ENCODE assay signal across 19 cellular contexts in genomic region chr7:156578578-156578940, GRCh38.
"Had no signal": no experiment of that assay in that cellular context is flagged by ENCODE, and none has a peak within 500 bp of the region (broad histone marks: within the 10 kb centered on the region; RNA-seq: fewer than 3 reads in every experiment).

No MANE protein-coding gene starts in this region.

- ATAC-seq: activated CD8-positive, alpha-beta memory T cell treated with anti-CD3 and anti-CD28 coated beads, Interleukin-2, amount 10 ng/mL, durations not matched to agents 7 days and 5 days; mucosa of descending colon; naive thymus-derived CD8-positive, alpha-beta T cell; stimulated activated memory B cell treated with anti-CD40 and anti-IgM and Interleukin-4, amounts not matched to agents 10 μg/mL and 1 μg/mL and 100 μg/mL, for 72 hours; T-cell had no signal

- H3K4me1 Mint-ChIP-seq: immature natural killer cell; stimulated activated memory B cell treated with anti-CD40 and anti-IgM and Interleukin-4, amounts not matched to agents 10 μg/mL and 1 μg/mL and 100 μg/mL, for 72 hours; T-cell had no signal

- H3K36me3 Mint-ChIP-seq: activated CD8-positive, alpha-beta memory T cell treated with anti-CD3 and anti-CD28 coated beads, Interleukin-2, amount 10 ng/mL, durations not matched to agents 7 days and 5 days; immature natural killer cell; T-cell had no signal

- H3K36me3 ChIP-seq: esophagus muscularis mucosa had no signal

- H3K4me3 ChIP-seq: esophagus muscularis mucosa, mucosa of descending colon had no signal

- FAIRE-seq: astrocyte, bronchial epithelial cell, endometrium had no signal

- H3K9me3 Mint-ChIP-seq: activated naive CD4-positive, alpha-beta T cell treated with anti-CD3 and anti-CD28 coated beads for 36 hours; T-cell had no signal

- H3K4me1 ChIP-seq: esophagus muscularis mucosa had no signal

- H3K9ac ChIP-seq: SK-N-SH had no signal

- H3K4me3 Mint-ChIP-seq: activated CD8-positive, alpha-beta memory T cell treated with anti-CD3 and anti-CD28 coated beads, Interleukin-2, amount 10 ng/mL, durations not matched to agents 7 days and 5 days; activated naive CD4-positive, alpha-beta T cell treated with anti-CD3 and anti-CD28 coated beads for 36 hours; immature natural killer cell; naive thymus-derived CD8-positive, alpha-beta T cell; stimulated activated memory B cell treated with anti-CD40 and anti-IgM and Interleukin-4, amounts not matched to agents 10 μg/mL and 1 μg/mL and 100 μg/mL, for 72 hours; T-cell had no signal

- H3K27ac ChIP-seq: esophagus muscularis mucosa had no signal

- H3K9me3 ChIP-seq: mucosa of descending colon, SK-N-SH had no signal

- H3K4me2 ChIP-seq: SK-N-SH had no signal

- DNase-seq: activated CD4-positive, alpha-beta T cell treated with anti-CD3 and anti-CD28 coated beads for 1 hour; activated CD4-positive, alpha-beta T cell treated with anti-CD3 and anti-CD28 coated beads, Interleukin-2, amount 50 U/mL, for 48 hours; activated CD8-positive, alpha-beta memory T cell treated with anti-CD3 and anti-CD28 coated beads, Interleukin-2, amount 10 ng/mL, durations not matched to agents 7 days and 5 days; activated naive CD4-positive, alpha-beta T cell treated with anti-CD3 and anti-CD28 coated beads for 36 hours; activated T-cell treated with anti-CD3 and anti-CD28 coated beads, Interleukin-2, amount 50 U/mL, for 1 hour; immature natural killer cell; mucosa of descending colon; naive thymus-derived CD8-positive, alpha-beta T cell; SK-N-SH; stimulated activated CD4-positive, alpha-beta T cell treated with anti-CD3 and anti-CD28 coated beads, Interleukin-2, amount 100 ng/mL, for 48 hours; T-cell; T-helper 9 cell; trophoblast cell had no signal

- H3K27ac Mint-ChIP-seq: activated CD8-positive, alpha-beta memory T cell treated with anti-CD3 and anti-CD28 coated beads, Interleukin-2, amount 10 ng/mL, durations not matched to agents 7 days and 5 days; activated naive CD4-positive, alpha-beta T cell treated with anti-CD3 and anti-CD28 coated beads for 36 hours; activated T-helper 2 cell treated with anti-CD3 and anti-CD28 coated beads, Interferon-gamma antibody, Interleukin-2, Interleukin-4, amounts not matched to agents 10 μg/mL and 5 μg/mL and 100 μg/mL, durations not matched to agents 14 hours and 24 hours and 36 hours; immature natural killer cell; naive thymus-derived CD8-positive, alpha-beta T cell; stimulated activated memory B cell treated with anti-CD40 and anti-IgM and Interleukin-4, amounts not matched to agents 10 μg/mL and 1 μg/mL and 100 μg/mL, for 72 hours; T-cell had no signal

- H3K9me2 ChIP-seq: SK-N-SH had no signal
